In the genomic region with DNA sequence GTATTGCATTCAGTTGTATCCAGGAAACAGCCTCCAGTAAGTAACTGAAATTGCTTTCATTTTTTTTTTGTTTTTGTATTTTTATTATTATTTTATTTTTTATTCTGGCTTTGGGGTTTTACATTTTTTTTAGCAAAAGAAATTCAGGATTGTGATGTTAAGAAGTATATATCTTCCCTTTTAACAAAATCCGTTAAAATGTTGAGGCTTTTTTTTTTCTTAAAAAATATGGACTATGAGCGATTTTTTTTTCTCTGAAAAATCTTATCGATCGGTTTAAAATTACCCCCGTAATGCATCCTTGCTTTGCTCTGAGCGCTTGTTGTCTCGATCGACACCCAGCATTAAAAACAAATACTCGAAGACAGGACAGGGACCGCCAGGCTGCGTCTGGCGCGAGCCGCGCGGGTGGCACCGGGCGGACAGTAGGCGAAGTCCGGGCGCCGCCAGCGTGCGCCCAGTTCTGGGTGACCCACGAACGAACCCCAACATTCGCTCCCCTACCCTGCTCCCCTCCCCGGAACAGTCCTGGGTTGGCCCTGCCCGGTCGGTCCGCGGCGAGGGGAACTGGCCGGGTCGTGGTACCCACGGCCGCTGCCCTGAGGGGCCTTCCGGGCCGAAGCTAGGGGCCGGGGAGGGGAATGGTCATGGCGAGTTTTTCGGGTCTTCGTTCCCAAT, we compare ENCODE assay signal across 1 cellular context.
TF ChIP-seq lines count a peak whose summit lies in the region.

No MANE protein-coding gene starts in this region.

TF ChIP-seq in A549, 52 proteins besides CTCF, POLR2A, EP300 and RAD21 (continued from another document):
- TF ChIP-seq, protein P1, sequence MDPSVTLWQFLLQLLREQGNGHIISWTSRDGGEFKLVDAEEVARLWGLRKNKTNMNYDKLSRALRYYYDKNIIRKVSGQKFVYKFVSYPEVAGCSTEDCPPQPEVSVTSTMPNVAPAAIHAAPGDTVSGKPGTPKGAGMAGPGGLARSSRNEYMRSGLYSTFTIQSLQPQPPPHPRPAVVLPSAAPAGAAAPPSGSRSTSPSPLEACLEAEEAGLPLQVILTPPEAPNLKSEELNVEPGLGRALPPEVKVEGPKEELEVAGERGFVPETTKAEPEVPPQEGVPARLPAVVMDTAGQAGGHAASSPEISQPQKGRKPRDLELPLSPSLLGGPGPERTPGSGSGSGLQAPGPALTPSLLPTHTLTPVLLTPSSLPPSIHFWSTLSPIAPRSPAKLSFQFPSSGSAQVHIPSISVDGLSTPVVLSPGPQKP (IDR thresholded peaks at IDR 0.05; ENCODE audit: low read depth, low read length): no peak
- TF ChIP-seq FOXS1 (CRISPR knock-in tag; IDR thresholded peaks at IDR 0.05) (no peak), TFCP2L1 (CRISPR knock-in tag; IDR thresholded peaks at IDR 0.05) (no peak), NPAS2 (CRISPR knock-in tag; IDR thresholded peaks at IDR 0.05; ENCODE audit: borderline replicate concordance) (no peak), GATA3 (IDR thresholded peaks at IDR 0.05; ENCODE audit: borderline replicate concordance) (no peak), MAZ (IDR thresholded peaks at IDR 0.05; ENCODE audit: borderline replicate concordance, low read depth, low read length) (no peak), ESRRA (IDR thresholded peaks at IDR 0.05; ENCODE audit: borderline replicate concordance, low read length) (no peak)
- TF ChIP-seq, protein P2, sequence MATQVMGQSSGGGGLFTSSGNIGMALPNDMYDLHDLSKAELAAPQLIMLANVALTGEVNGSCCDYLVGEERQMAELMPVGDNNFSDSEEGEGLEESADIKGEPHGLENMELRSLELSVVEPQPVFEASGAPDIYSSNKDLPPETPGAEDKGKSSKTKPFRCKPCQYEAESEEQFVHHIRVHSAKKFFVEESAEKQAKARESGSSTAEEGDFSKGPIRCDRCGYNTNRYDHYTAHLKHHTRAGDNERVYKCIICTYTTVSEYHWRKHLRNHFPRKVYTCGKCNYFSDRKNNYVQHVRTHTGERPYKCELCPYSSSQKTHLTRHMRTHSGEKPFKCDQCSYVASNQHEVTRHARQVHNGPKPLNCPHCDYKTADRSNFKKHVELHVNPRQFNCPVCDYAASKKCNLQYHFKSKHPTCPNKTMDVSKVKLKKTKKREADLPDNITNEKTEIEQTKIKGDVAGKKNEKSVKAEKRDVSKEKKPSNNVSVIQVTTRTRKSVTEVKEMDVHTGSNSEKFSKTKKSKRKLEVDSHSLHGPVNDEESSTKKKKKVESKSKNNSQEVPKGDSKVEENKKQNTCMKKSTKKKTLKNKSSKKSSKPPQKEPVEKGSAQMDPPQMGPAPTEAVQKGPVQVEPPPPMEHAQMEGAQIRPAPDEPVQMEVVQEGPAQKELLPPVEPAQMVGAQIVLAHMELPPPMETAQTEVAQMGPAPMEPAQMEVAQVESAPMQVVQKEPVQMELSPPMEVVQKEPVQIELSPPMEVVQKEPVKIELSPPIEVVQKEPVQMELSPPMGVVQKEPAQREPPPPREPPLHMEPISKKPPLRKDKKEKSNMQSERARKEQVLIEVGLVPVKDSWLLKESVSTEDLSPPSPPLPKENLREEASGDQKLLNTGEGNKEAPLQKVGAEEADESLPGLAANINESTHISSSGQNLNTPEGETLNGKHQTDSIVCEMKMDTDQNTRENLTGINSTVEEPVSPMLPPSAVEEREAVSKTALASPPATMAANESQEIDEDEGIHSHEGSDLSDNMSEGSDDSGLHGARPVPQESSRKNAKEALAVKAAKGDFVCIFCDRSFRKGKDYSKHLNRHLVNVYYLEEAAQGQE (IDR thresholded peaks at IDR 0.05): no peak
TF ChIP-seq in A549: peak in this region for 4.
